1 cellular context compared by ENCODE assay signal in genomic region chr11:95092549-95093324, GRCh38.
TF ChIP-seq lines count a peak whose summit lies in the region.

No MANE protein-coding gene starts in this region.

TF ChIP-seq in HCT116, 20 proteins besides CTCF, POLR2A, EP300 and RAD21 (continued from another document):
- TF ChIP-seq CBX3 (IDR thresholded peaks at IDR 0.05; ENCODE audit: low read depth) (0 out of 2 replicates have a peak, but pooled peaks have one; percentile 65), ELF1 (IDR thresholded peaks at IDR 0.05; ENCODE audit: borderline replicate concordance, low read depth) (no peak), EZH2 (IDR thresholded peaks at IDR 0.05) (no peak), SP1 (IDR thresholded peaks at IDR 0.05; ENCODE audit: low read depth) (peak; percentile 55; the same call in 1 of the 2 replicates), TCF7L2 (IDR thresholded peaks at IDR 0.05; ENCODE audit: borderline replicate concordance, extremely low read depth, insufficient read depth, insufficient read length) (no peak), YY1 (IDR thresholded peaks at IDR 0.05; ENCODE audit: extremely low read depth, insufficient replicate concordance, low read depth, low read length) (no peak), FOSL1 (IDR thresholded peaks at IDR 0.05; ENCODE audit: low read depth) (peak; percentile 57), EGR1 (IDR thresholded peaks at IDR 0.05; ENCODE audit: low read depth) (no peak), ZNF274 (IDR thresholded peaks at IDR 0.05; ENCODE audit: low read depth, low read length) (no peak), JUND (IDR thresholded peaks at IDR 0.05) (peak; percentile 48; the same call in 1 of the 2 replicates), POLR2AphosphoS5 (IDR thresholded peaks at IDR 0.05; ENCODE audit: low read depth, low read length) (peak; percentile 23; the same call in 1 of the 2 replicates), SIN3A (IDR thresholded peaks at IDR 0.05; ENCODE audit: low read depth) (0 out of 2 replicates have a peak, but pooled peaks have one; percentile 14), CEBPB (IDR thresholded peaks at IDR 0.05; ENCODE audit: low read depth) (no peak)
- TF ChIP-seq, protein P1, sequence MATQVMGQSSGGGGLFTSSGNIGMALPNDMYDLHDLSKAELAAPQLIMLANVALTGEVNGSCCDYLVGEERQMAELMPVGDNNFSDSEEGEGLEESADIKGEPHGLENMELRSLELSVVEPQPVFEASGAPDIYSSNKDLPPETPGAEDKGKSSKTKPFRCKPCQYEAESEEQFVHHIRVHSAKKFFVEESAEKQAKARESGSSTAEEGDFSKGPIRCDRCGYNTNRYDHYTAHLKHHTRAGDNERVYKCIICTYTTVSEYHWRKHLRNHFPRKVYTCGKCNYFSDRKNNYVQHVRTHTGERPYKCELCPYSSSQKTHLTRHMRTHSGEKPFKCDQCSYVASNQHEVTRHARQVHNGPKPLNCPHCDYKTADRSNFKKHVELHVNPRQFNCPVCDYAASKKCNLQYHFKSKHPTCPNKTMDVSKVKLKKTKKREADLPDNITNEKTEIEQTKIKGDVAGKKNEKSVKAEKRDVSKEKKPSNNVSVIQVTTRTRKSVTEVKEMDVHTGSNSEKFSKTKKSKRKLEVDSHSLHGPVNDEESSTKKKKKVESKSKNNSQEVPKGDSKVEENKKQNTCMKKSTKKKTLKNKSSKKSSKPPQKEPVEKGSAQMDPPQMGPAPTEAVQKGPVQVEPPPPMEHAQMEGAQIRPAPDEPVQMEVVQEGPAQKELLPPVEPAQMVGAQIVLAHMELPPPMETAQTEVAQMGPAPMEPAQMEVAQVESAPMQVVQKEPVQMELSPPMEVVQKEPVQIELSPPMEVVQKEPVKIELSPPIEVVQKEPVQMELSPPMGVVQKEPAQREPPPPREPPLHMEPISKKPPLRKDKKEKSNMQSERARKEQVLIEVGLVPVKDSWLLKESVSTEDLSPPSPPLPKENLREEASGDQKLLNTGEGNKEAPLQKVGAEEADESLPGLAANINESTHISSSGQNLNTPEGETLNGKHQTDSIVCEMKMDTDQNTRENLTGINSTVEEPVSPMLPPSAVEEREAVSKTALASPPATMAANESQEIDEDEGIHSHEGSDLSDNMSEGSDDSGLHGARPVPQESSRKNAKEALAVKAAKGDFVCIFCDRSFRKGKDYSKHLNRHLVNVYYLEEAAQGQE (IDR thresholded peaks at IDR 0.05; ENCODE audit: low read depth), result no peak
- TF ChIP-seq, protein P2, sequence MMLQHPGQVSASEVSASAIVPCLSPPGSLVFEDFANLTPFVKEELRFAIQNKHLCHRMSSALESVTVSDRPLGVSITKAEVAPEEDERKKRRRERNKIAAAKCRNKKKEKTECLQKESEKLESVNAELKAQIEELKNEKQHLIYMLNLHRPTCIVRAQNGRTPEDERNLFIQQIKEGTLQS (IDR thresholded peaks at IDR 0.05), result no peak
